Comparison of ENCODE assay signal across 1 cellular context in the genomic region with DNA sequence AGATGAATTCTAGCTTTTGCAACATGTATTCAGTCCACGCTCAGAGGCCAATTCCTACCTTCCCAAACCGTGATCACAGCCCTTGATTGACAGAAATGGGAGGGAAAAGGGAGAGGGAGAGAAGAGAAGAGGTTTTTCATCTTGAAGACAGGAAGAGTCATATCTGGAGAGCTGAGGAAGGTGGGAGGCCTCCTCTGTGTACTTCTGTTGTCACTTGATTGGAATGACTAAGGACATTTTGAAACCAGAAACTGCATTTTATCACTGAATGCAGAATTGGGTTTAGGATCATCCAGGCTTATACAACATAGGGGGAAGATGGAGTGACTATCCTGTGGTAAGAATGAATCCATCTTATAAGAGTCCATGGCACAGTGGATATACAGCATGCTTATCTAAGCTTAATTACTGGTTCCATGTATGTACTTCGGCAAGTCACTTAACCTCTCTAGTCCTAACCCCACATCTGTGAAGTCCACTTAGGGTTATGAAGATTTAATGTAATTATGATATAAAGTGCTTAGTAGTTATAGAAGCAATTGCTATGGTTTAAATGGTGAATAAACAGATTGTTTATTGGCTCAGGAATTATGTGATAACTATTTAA.
TF ChIP-seq lines count a peak whose summit lies in the region.

No MANE protein-coding gene starts in this region.

TF ChIP-seq in K562, 482 proteins besides CTCF, POLR2A, EP300 and RAD21 (continued from another document and continues in another):
- TF ChIP-seq JUND (IDR thresholded peaks at IDR 0.05; ENCODE audit: borderline replicate concordance, low read depth, low read length) (peak; percentile 67), JUND (tag; IDR thresholded peaks at IDR 0.05; ENCODE audit: borderline replicate concordance, low read depth, low read length) (peak; percentile 66; the same call in 2 of the 3 replicates), GATA2 (CRISPR knock-in tag; IDR thresholded peaks at IDR 0.05) (peak; percentile 56; the same call in 1 of the 2 replicates), CREM (IDR thresholded peaks at IDR 0.05; ENCODE audit: low read depth) (peak; percentile 36; the same call in 1 of the 2 replicates), ZNF23 (CRISPR knock-in tag; IDR thresholded peaks at IDR 0.05) (no peak), HDAC3 (IDR thresholded peaks at IDR 0.05; ENCODE audit: borderline replicate concordance, partially characterized antibody) (peak; percentile 75), TEAD4 (IDR thresholded peaks at IDR 0.05; ENCODE audit: low read length) (peak; percentile 91), TEAD4 (CRISPR knock-in tag; IDR thresholded peaks at IDR 0.05; ENCODE audit: borderline replicate concordance) (no peak), TEAD1 (CRISPR knock-in tag; IDR thresholded peaks at IDR 0.05) (peak in 1 of 2 experiments; percentile 65; a peak in 2 of 4 replicates), ARID1B (IDR thresholded peaks at IDR 0.05) (peak; percentile 95), TOE1 (IDR thresholded peaks at IDR 0.05; ENCODE audit: borderline replicate concordance) (0 out of 2 replicates have a peak, but pooled peaks have one; percentile 42), TOE1 (CRISPR knock-in tag; IDR thresholded peaks at IDR 0.05; ENCODE audit: borderline replicate concordance, low read depth) (no peak), TRIM24 (IDR thresholded peaks at IDR 0.05) (peak; percentile 87 to 89), FOXM1 (IDR thresholded peaks at IDR 0.05; ENCODE audit: low read depth) (peak; percentile 69), FOXM1 (CRISPR knock-in tag; IDR thresholded peaks at IDR 0.05; ENCODE audit: low read depth) (no peak), FOSL1 (tag; conservative IDR thresholded peaks at IDR 0.05) (0 out of 2 replicates have a peak, but pooled peaks have one; percentile 54), NEUROD1 (IDR thresholded peaks at IDR 0.05; ENCODE audit: borderline replicate concordance, low read depth, low read length, partially characterized antibody) (peak; percentile 57), GATAD2B (IDR thresholded peaks at IDR 0.05; ENCODE audit: borderline replicate concordance) (peak; percentile 41; the same call in 1 of the 2 replicates), NONO (IDR thresholded peaks at IDR 0.05; ENCODE audit: low read depth in 2 of 2, low read length in 1 of 2) (no peak), POLR2AphosphoS5 (IDR thresholded peaks at IDR 0.05; ENCODE audit: control insufficient read depth, insufficient read depth, low read depth, low read length) (peak; percentile 80), ARHGAP35 (IDR thresholded peaks at IDR 0.05; ENCODE audit: partially characterized antibody) (no peak), NCOA6 (IDR thresholded peaks at IDR 0.05) (peak; percentile 20; the same call in 1 of the 2 replicates), SOX6 (IDR thresholded peaks at IDR 0.05) (peak; percentile 77), HMGN3 (IDR thresholded peaks at IDR 0.05; ENCODE audit: borderline replicate concordance, extremely low read depth, insufficient read length, low read depth, low read length) (peak; percentile 17), ATF7 (IDR thresholded peaks at IDR 0.05) (peak; percentile 56), ZNF780A (CRISPR knock-in tag; IDR thresholded peaks at IDR 0.05) (no peak), TAF9B (IDR thresholded peaks at IDR 0.05; ENCODE audit: partially characterized antibody) (peak; percentile 44), KLF16 (IDR thresholded peaks at IDR 0.05) (peak; percentile 86)
- TF ChIP-seq, protein P1, sequence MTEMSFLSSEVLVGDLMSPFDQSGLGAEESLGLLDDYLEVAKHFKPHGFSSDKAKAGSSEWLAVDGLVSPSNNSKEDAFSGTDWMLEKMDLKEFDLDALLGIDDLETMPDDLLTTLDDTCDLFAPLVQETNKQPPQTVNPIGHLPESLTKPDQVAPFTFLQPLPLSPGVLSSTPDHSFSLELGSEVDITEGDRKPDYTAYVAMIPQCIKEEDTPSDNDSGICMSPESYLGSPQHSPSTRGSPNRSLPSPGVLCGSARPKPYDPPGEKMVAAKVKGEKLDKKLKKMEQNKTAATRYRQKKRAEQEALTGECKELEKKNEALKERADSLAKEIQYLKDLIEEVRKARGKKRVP (CRISPR knock-in tag; IDR thresholded peaks at IDR 0.05) = 0 out of 2 replicates have a peak, but pooled peaks have one; percentile 65
- TF ChIP-seq, protein P2, sequence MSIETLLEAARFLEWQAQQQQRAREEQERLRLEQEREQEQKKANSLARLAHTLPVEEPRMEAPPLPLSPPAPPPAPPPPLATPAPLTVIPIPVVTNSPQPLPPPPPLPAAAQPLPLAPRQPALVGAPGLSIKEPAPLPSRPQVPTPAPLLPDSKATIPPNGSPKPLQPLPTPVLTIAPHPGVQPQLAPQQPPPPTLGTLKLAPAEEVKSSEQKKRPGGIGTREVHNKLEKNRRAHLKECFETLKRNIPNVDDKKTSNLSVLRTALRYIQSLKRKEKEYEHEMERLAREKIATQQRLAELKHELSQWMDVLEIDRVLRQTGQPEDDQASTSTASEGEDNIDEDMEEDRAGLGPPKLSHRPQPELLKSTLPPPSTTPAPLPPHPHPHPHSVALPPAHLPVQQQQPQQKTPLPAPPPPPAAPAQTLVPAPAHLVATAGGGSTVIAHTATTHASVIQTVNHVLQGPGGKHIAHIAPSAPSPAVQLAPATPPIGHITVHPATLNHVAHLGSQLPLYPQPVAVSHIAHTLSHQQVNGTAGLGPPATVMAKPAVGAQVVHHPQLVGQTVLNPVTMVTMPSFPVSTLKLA (conservative IDR thresholded peaks at IDR 0.05) = peak; percentile 17 to 47; a peak in 1 of 4 replicates
- TF ChIP-seq, protein P3, sequence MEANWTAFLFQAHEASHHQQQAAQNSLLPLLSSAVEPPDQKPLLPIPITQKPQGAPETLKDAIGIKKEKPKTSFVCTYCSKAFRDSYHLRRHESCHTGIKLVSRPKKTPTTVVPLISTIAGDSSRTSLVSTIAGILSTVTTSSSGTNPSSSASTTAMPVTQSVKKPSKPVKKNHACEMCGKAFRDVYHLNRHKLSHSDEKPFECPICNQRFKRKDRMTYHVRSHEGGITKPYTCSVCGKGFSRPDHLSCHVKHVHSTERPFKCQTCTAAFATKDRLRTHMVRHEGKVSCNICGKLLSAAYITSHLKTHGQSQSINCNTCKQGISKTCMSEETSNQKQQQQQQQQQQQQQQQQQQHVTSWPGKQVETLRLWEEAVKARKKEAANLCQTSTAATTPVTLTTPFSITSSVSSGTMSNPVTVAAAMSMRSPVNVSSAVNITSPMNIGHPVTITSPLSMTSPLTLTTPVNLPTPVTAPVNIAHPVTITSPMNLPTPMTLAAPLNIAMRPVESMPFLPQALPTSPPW (CRISPR knock-in tag; IDR thresholded peaks at IDR 0.05) = peak; percentile 39; the same call in 1 of the 2 replicates
- TF ChIP-seq, protein P4, sequence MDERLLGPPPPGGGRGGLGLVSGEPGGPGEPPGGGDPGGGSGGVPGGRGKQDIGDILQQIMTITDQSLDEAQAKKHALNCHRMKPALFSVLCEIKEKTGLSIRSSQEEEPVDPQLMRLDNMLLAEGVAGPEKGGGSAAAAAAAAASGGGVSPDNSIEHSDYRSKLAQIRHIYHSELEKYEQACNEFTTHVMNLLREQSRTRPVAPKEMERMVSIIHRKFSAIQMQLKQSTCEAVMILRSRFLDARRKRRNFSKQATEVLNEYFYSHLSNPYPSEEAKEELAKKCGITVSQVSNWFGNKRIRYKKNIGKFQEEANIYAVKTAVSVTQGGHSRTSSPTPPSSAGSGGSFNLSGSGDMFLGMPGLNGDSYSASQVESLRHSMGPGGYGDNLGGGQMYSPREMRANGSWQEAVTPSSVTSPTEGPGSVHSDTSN (CRISPR knock-in tag; IDR thresholded peaks at IDR 0.05; ENCODE audit: low read depth) = no peak
- TF ChIP-seq, protein P4 (tag; conservative IDR thresholded peaks at IDR 0.05; ENCODE audit: low read depth) = peak; percentile 82
- TF ChIP-seq, protein P5, sequence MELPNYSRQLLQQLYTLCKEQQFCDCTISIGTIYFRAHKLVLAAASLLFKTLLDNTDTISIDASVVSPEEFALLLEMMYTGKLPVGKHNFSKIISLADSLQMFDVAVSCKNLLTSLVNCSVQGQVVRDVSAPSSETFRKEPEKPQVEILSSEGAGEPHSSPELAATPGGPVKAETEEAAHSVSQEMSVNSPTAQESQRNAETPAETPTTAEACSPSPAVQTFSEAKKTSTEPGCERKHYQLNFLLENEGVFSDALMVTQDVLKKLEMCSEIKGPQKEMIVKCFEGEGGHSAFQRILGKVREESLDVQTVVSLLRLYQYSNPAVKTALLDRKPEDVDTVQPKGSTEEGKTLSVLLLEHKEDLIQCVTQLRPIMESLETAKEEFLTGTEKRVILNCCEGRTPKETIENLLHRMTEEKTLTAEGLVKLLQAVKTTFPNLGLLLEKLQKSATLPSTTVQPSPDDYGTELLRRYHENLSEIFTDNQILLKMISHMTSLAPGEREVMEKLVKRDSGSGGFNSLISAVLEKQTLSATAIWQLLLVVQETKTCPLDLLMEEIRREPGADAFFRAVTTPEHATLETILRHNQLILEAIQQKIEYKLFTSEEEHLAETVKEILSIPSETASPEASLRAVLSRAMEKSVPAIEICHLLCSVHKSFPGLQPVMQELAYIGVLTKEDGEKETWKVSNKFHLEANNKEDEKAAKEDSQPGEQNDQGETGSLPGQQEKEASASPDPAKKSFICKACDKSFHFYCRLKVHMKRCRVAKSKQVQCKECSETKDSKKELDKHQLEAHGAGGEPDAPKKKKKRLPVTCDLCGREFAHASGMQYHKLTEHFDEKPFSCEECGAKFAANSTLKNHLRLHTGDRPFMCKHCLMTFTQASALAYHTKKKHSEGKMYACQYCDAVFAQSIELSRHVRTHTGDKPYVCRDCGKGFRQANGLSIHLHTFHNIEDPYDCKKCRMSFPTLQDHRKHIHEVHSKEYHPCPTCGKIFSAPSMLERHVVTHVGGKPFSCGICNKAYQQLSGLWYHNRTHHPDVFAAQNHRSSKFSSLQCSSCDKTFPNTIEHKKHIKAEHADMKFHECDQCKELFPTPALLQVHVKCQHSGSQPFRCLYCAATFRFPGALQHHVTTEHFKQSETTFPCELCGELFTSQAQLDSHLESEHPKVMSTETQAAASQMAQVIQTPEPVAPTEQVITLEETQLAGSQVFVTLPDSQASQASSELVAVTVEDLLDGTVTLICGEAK (IDR thresholded peaks at IDR 0.05) = no peak
- TF ChIP-seq, protein P5 (CRISPR knock-in tag; IDR thresholded peaks at IDR 0.05) = no peak
- TF ChIP-seq, protein P6, sequence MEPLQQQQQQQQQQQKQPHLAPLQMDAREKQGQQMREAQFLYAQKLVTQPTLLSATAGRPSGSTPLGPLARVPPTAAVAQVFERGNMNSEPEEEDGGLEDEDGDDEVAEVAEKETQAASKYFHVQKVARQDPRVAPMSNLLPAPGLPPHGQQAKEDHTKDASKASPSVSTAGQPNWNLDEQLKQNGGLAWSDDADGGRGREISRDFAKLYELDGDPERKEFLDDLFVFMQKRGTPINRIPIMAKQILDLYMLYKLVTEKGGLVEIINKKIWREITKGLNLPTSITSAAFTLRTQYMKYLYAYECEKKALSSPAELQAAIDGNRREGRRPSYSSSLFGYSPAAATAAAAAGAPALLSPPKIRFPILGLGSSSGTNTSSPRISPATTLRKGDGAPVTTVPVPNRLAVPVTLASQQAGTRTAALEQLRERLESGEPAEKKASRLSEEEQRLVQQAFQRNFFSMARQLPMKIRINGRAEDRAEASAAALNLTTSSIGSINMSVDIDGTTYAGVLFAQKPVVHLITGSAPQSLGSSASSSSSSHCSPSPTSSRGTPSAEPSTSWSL (CRISPR knock-in tag; IDR thresholded peaks at IDR 0.05; ENCODE audit: borderline replicate concordance) = no peak
